ENCODE assay signal across 1 cellular context in genomic region chr7:28685660-28686417, GRCh38.
TF ChIP-seq lines count a peak whose summit lies in the region.

No MANE protein-coding gene starts in this region.

TF ChIP-seq in HEK293, 187 proteins besides CTCF, POLR2A, EP300 and RAD21 (continued from another document and continues in another):
- TF ChIP-seq ZNF18 (tag by site-specific recombination; IDR thresholded peaks at IDR 0.05): 0 out of 2 replicates have a peak, but pooled peaks have one; percentile 24
- TF ChIP-seq ZNF214 (tag by site-specific recombination; IDR thresholded peaks at IDR 0.05; ENCODE audit: borderline replicate concordance): no peak
- TF ChIP-seq PBX3 (CRISPR knock-in tag; IDR thresholded peaks at IDR 0.05): no peak
- TF ChIP-seq ZBTB1 (tag by site-specific recombination; IDR thresholded peaks at IDR 0.05): no peak
- peak; percentile 98 for TF ChIP-seq ATF2 (tag by site-specific recombination; IDR thresholded peaks at IDR 0.05; ENCODE audit: low read depth)
- no peak for TF ChIP-seq REST (tag by site-specific recombination; IDR thresholded peaks at IDR 0.05)
- no peak for TF ChIP-seq HOXC10 (CRISPR knock-in tag; IDR thresholded peaks at IDR 0.05)
- no peak for TF ChIP-seq TCF7L2 (IDR thresholded peaks at IDR 0.05; ENCODE audit: borderline replicate concordance, low read depth, low read length)
- TF ChIP-seq ZNF133 (tag by site-specific recombination; IDR thresholded peaks at IDR 0.05): no peak
- TF ChIP-seq SETDB1 (IDR thresholded peaks at IDR 0.05; ENCODE audit: insufficient read length, low read length): no peak
- peak; percentile 95 for TF ChIP-seq ZEB2 (tag by site-specific recombination; IDR thresholded peaks at IDR 0.05)
- TF ChIP-seq ZBTB8A (tag by site-specific recombination; IDR thresholded peaks at IDR 0.05): peak; percentile 92
- TF ChIP-seq ZNF350 (tag by site-specific recombination; IDR thresholded peaks at IDR 0.05): no peak
- TF ChIP-seq GLI2 (tag by site-specific recombination; IDR thresholded peaks at IDR 0.05; ENCODE audit: borderline replicate concordance, low read depth): no peak
- 0 out of 2 replicates have a peak, but pooled peaks have one; percentile 16 for TF ChIP-seq ZFP69B (tag by site-specific recombination; IDR thresholded peaks at IDR 0.05)
- TF ChIP-seq ZBTB21 (tag by site-specific recombination; IDR thresholded peaks at IDR 0.05): peak; percentile 76
- no peak for TF ChIP-seq KLF16 (tag by site-specific recombination; IDR thresholded peaks at IDR 0.05)
- no peak for TF ChIP-seq ZNF138 (tag by site-specific recombination; IDR thresholded peaks at IDR 0.05; ENCODE audit: borderline replicate concordance)
- TF ChIP-seq ZNF792 (tag by site-specific recombination; IDR thresholded peaks at IDR 0.05): no peak
- TF ChIP-seq ZNF394 (tag by site-specific recombination; IDR thresholded peaks at IDR 0.05; ENCODE audit: borderline replicate concordance): peak; percentile 50; the same call in 1 of the 2 replicates
- TF ChIP-seq ZNF707 (tag by site-specific recombination; IDR thresholded peaks at IDR 0.05): no peak
- TF ChIP-seq ZNF768 (tag by site-specific recombination; IDR thresholded peaks at IDR 0.05): no peak; the same call in 1 of the 2 replicates
- TF ChIP-seq ZNF677 (tag by site-specific recombination; IDR thresholded peaks at IDR 0.05): no peak
- no peak for TF ChIP-seq ZNF148 (tag by site-specific recombination; IDR thresholded peaks at IDR 0.05; ENCODE audit: borderline replicate concordance)
- no peak for TF ChIP-seq SCRT2 (tag by site-specific recombination; IDR thresholded peaks at IDR 0.05)
- peak; percentile 88 for TF ChIP-seq PRDM6 (tag by site-specific recombination; IDR thresholded peaks at IDR 0.05)
- TF ChIP-seq ZSCAN16 (tag by site-specific recombination; IDR thresholded peaks at IDR 0.05): 0 out of 2 replicates have a peak, but pooled peaks have one; percentile 35
- TF ChIP-seq ZSCAN5A (tag by site-specific recombination; IDR thresholded peaks at IDR 0.05): no peak
- TF ChIP-seq ZNF791 (tag by site-specific recombination; IDR thresholded peaks at IDR 0.05): no peak
- TF ChIP-seq ZNF530 (tag by site-specific recombination; IDR thresholded peaks at IDR 0.05; ENCODE audit: low read depth): no peak
- peak; percentile 87; the same call in 1 of the 2 replicates for TF ChIP-seq KLF17 (tag by site-specific recombination; IDR thresholded peaks at IDR 0.05)
- peak; percentile 74 for TF ChIP-seq HIC1 (tag by site-specific recombination; IDR thresholded peaks at IDR 0.05)
- no peak for TF ChIP-seq ZNF274 (IDR thresholded peaks at IDR 0.05; ENCODE audit: low read length)
- no peak for TF ChIP-seq ZNF274 (tag by site-specific recombination; IDR thresholded peaks at IDR 0.05; ENCODE audit: borderline replicate concordance)
- no peak for TF ChIP-seq ZNF211 (tag by site-specific recombination; IDR thresholded peaks at IDR 0.05; ENCODE audit: low read depth)
- no peak for TF ChIP-seq ZNF585B (tag by site-specific recombination; IDR thresholded peaks at IDR 0.05)
- TF ChIP-seq ZNF658 (tag by site-specific recombination; IDR thresholded peaks at IDR 0.05): no peak
- no peak for TF ChIP-seq ZNF624 (tag by site-specific recombination; IDR thresholded peaks at IDR 0.05)
- TF ChIP-seq ZNF146 (tag by site-specific recombination; IDR thresholded peaks at IDR 0.05): no peak
- TF ChIP-seq ZNF324 (tag by site-specific recombination; IDR thresholded peaks at IDR 0.05): peak; percentile 28; the same call in 1 of the 2 replicates
- TF ChIP-seq ZBTB49 (tag by site-specific recombination; IDR thresholded peaks at IDR 0.05; ENCODE audit: low read depth): no peak
- peak; percentile 13; the same call in 1 of the 2 replicates for TF ChIP-seq SP3 (tag by site-specific recombination; IDR thresholded peaks at IDR 0.05)
- TF ChIP-seq GFI1B (tag by site-specific recombination; IDR thresholded peaks at IDR 0.05): peak; percentile 84
- no peak for TF ChIP-seq ZNF560 (tag by site-specific recombination; IDR thresholded peaks at IDR 0.05; ENCODE audit: borderline replicate concordance)
- TF ChIP-seq ZNF155 (tag by site-specific recombination; IDR thresholded peaks at IDR 0.05): no peak
